ENCODE assay signal across 11 cellular contexts in genomic region chr22:36541831-36542391, GRCh38. TPM values are rescaled to one million over a fixed set of nuclear protein-coding genes. Genes with fewer than 3 reads are reported as not detected.
DNase-seq lines count a peak whose midpoint lies in the region; ATAC-seq lines count a peak whose summit lies in the region.
"Had no signal": no experiment of that assay in that cellular context is flagged by ENCODE, and none has a peak within 500 bp of the region (broad histone marks: within the 10 kb centered on the region; RNA-seq: fewer than 3 reads in every experiment).

No MANE protein-coding gene starts in this region.

- no peaks in the 10 kb centered on the region for H3K9me3 ChIP-seq in aorta (ENCODE audit: control insufficient read depth, low read length)
- H3K9me3 ChIP-seq: neutrophil had no signal

- H3K4me1 Mint-ChIP-seq in activated CD8-positive, alpha-beta memory T cell treated with anti-CD3 and anti-CD28 coated beads, Interleukin-2, amount 10 ng/mL, durations not matched to agents 7 days and 5 days, result peaks cover 42% of the 10 kb centered on the region
- peaks cover 10% of the 10 kb centered on the region for H3K4me1 Mint-ChIP-seq in stimulated activated effector memory CD8-positive, alpha-beta T cell treated with anti-CD3 and anti-CD28 coated beads, Interleukin-12 subunit alpha, Interleukin-12 subunit beta, amount 100 ng/mL, for 72 hours

- intact Hi-C loops in aorta (cut with DNase I), result no loop called here

- CTCF ChIA-PET in activated CD8-positive, alpha-beta memory T cell treated with anti-CD3 and anti-CD28 coated beads, Interleukin-2, amount 10 ng/mL, durations not matched to agents 7 days and 5 days (lab: Charles Lee), result interaction anchor here (0.8 kb wide), 1 partner anchor 234 kb away, joined by 3 read pairs; the partner anchor contains the start of gene IFT27

- H3K27me3 Mint-ChIP-seq in activated CD8-positive, alpha-beta memory T cell treated with anti-CD3 and anti-CD28 coated beads, Interleukin-2, amount 10 ng/mL, durations not matched to agents 7 days and 5 days, result peaks cover 4% of the 10 kb centered on the region

- H3K4me3 ChIP-seq in aorta (ENCODE audit: low read length in 2 of 2), result no peak overlapping the region

- H3K36me3 ChIP-seq in aorta (ENCODE audit: control insufficient read depth in 1 of 2, insufficient read depth in 2 of 2, low read length in 1 of 2), result no peaks in the 10 kb centered on the region
- H3K36me3 ChIP-seq: neutrophil had no signal

- DNase-seq in NCI-H2196 (lab: John Stamatoyannopoulos, UW; ENCODE audit: unreplicated experiment), result peak; percentile 26
- DNase-seq in NCI-H2196 treated with DMSO at 0.1 percent for 48 hours (lab: John Stamatoyannopoulos, UW; ENCODE audit: unreplicated experiment), result no peak
- peak; percentile 63 for DNase-seq in activated CD8-positive, alpha-beta memory T cell treated with anti-CD3 and anti-CD28 coated beads, Interleukin-2, amount 10 ng/mL, durations not matched to agents 7 days and 5 days
- DNase-seq in glomerular visceral epithelial cell (ENCODE audit: extremely low spot score), result peak; percentile 96
- DNase-seq in stimulated activated effector memory CD8-positive, alpha-beta T cell treated with anti-CD3 and anti-CD28 coated beads, Interleukin-12 subunit alpha, Interleukin-12 subunit beta, amount 100 ng/mL, for 72 hours (ENCODE audit: low spot score in 2 of 2), result peak in 1 of 2 donors; percentile 51
- no peak for DNase-seq in aorta

- no peaks in the 10 kb centered on the region for H3K9me3 Mint-ChIP-seq in activated CD8-positive, alpha-beta memory T cell treated with anti-CD3 and anti-CD28 coated beads, Interleukin-2, amount 10 ng/mL, durations not matched to agents 7 days and 5 days (ENCODE audit: low read depth)
- no peaks in the 10 kb centered on the region for H3K9me3 Mint-ChIP-seq in stimulated activated effector memory CD8-positive, alpha-beta T cell treated with anti-CD3 and anti-CD28 coated beads, Interleukin-12 subunit alpha, Interleukin-12 subunit beta, amount 100 ng/mL, for 72 hours

- peak; percentile 78 for ATAC-seq in activated CD8-positive, alpha-beta memory T cell treated with anti-CD3 and anti-CD28 coated beads, Interleukin-2, amount 10 ng/mL, durations not matched to agents 7 days and 5 days
- peak; percentile 93 for ATAC-seq in stimulated activated effector memory CD8-positive, alpha-beta T cell treated with anti-CD3 and anti-CD28 coated beads, Interleukin-12 subunit alpha, Interleukin-12 subunit beta, amount 100 ng/mL, for 72 hours
- ATAC-seq in GM18502 (IDR thresholded peaks at IDR 0.05; ENCODE audit: poor library complexity, unreplicated experiment), result no peak
- no peak for ATAC-seq in HG02610 (IDR thresholded peaks at IDR 0.05; ENCODE audit: unreplicated experiment)
- ATAC-seq in aorta (ENCODE audit: low FRiP score), result no peak

- H3K27me3 ChIP-seq in aorta (ENCODE audit: control insufficient read depth in 1 of 2, insufficient read depth in 2 of 2, low read length in 1 of 2), result no peaks in the 10 kb centered on the region

- H3K27ac ChIP-seq in aorta (ENCODE audit: low read depth in 1 of 2, low read length in 2 of 2), result no peak overlapping the region
- H3K27ac ChIP-seq: HL-60, neutrophil had no signal

- no peaks in the 10 kb centered on the region for H3K4me1 ChIP-seq in aorta (ENCODE audit: control insufficient read depth in 1 of 2, insufficient read depth in 2 of 2, low read length in 2 of 2)

- H3K4me3 Mint-ChIP-seq in activated CD8-positive, alpha-beta memory T cell treated with anti-CD3 and anti-CD28 coated beads, Interleukin-2, amount 10 ng/mL, durations not matched to agents 7 days and 5 days, result no peak overlapping the region
- peak overlapping the region; percentile 22 for H3K4me3 Mint-ChIP-seq in stimulated activated effector memory CD8-positive, alpha-beta T cell treated with anti-CD3 and anti-CD28 coated beads, Interleukin-12 subunit alpha, Interleukin-12 subunit beta, amount 100 ng/mL, for 72 hours
- H3K4me3 Mint-ChIP-seq: B cell had no signal

- 56 to 60% methylated on average over 9 of the region's 9 CpGs for WGBS in aorta, 2 donors

- H3K27ac Mint-ChIP-seq in activated CD8-positive, alpha-beta memory T cell treated with anti-CD3 and anti-CD28 coated beads, Interleukin-2, amount 10 ng/mL, durations not matched to agents 7 days and 5 days, result peak overlapping the region; percentile 76
- H3K27ac Mint-ChIP-seq in stimulated activated effector memory CD8-positive, alpha-beta T cell treated with anti-CD3 and anti-CD28 coated beads, Interleukin-12 subunit alpha, Interleukin-12 subunit beta, amount 100 ng/mL, for 72 hours, result peak overlapping the region; percentile 43
- H3K27ac Mint-ChIP-seq: B cell had no signal

- no peaks in the 10 kb centered on the region for H3K36me3 Mint-ChIP-seq in activated CD8-positive, alpha-beta memory T cell treated with anti-CD3 and anti-CD28 coated beads, Interleukin-2, amount 10 ng/mL, durations not matched to agents 7 days and 5 days
- no peaks in the 10 kb centered on the region for H3K36me3 Mint-ChIP-seq in stimulated activated effector memory CD8-positive, alpha-beta T cell treated with anti-CD3 and anti-CD28 coated beads, Interleukin-12 subunit alpha, Interleukin-12 subunit beta, amount 100 ng/mL, for 72 hours

RNA-seq across cellular contexts. Expression of gene EIF3D, which starts 12.9 kb away (rescaled TPM):
- total RNA-seq in activated CD8-positive, alpha-beta memory T cell treated with anti-CD3 and anti-CD28 coated beads, Interleukin-2, amount 10 ng/mL, durations not matched to agents 7 days and 5 days, result 100 to 1,000 TPM; 205 to 232 TPM
- 100 to 1,000 TPM; 122 to 146 TPM for total RNA-seq in aorta
- 100 to 1,000 TPM; 157 to 236 TPM for polyA plus RNA-seq in aorta

RNA-seq across cellular contexts. Expression of gene FOXRED2, which starts 35.1 kb away (rescaled TPM):
- 10 to 100 TPM; 11.9 to 12.1 TPM for total RNA-seq in activated CD8-positive, alpha-beta memory T cell treated with anti-CD3 and anti-CD28 coated beads, Interleukin-2, amount 10 ng/mL, durations not matched to agents 7 days and 5 days
- 10 to 100 TPM in 1 of 2 donors, 1 to 10 TPM in 1; 4.6 to 11.1 TPM for total RNA-seq in aorta
- polyA plus RNA-seq in aorta, result 1 to 10 TPM; 1.6 to 2.5 TPM

Comparison
In these comparisons a context has a peak if more than half of its experiments do, and no peak if none do; other contexts are left out.
1. DNase-seq: peak in NCI-H2196 (single experiment), activated CD8-positive, alpha-beta memory T cell treated with anti-CD3 and anti-CD28 coated beads, Interleukin-2, amount 10 ng/mL, durations not matched to agents 7 days and 5 days (single experiment) and glomerular visceral epithelial cell (single experiment); none in NCI-H2196 treated with DMSO at 0.1 percent for 48 hours (single experiment) and aorta (0 of 2).
2. ATAC-seq: peak in activated CD8-positive, alpha-beta memory T cell treated with anti-CD3 and anti-CD28 coated beads, Interleukin-2, amount 10 ng/mL, durations not matched to agents 7 days and 5 days (single experiment) and stimulated activated effector memory CD8-positive, alpha-beta T cell treated with anti-CD3 and anti-CD28 coated beads, Interleukin-12 subunit alpha, Interleukin-12 subunit beta, amount 100 ng/mL, for 72 hours (single experiment); none in GM18502 (single experiment), HG02610 (single experiment) and aorta (single experiment).